Comparison of ENCODE assay signal across 1 cellular context in genomic region chr6:56156643-56157042, GRCh38.
A peak's percentile ranks its signal among the peaks of the same experiment; 100 is the strongest.
TF ChIP-seq lines count a peak whose summit lies in the region.

No MANE protein-coding gene starts in this region.

TF ChIP-seq in HepG2, 621 proteins besides CTCF, POLR2A, EP300 and RAD21 (continued from another document and continues in another):
- TF ChIP-seq ZBTB25 (CRISPR knock-in tag; IDR thresholded peaks at IDR 0.05) (peak; percentile 67; the same call in 1 of the 2 replicates), HDAC2 (CRISPR knock-in tag; IDR thresholded peaks at IDR 0.05) (peak; percentile 52; the same call in 1 of the 2 replicates), ZNF605 (CRISPR knock-in tag; IDR thresholded peaks at IDR 0.05) (no peak), MTF1 (CRISPR knock-in tag; IDR thresholded peaks at IDR 0.05) (no peak), ZBTB37 (CRISPR knock-in tag; IDR thresholded peaks at IDR 0.05) (no peak), HOXA5 (CRISPR knock-in tag; IDR thresholded peaks at IDR 0.05) (no peak), RXRB (CRISPR knock-in tag; IDR thresholded peaks at IDR 0.05; ENCODE audit: borderline replicate concordance) (peak; percentile 84), ZNF597 (CRISPR knock-in tag; IDR thresholded peaks at IDR 0.05) (no peak), SYNCRIP (IDR thresholded peaks at IDR 0.05; ENCODE audit: insufficient read depth, low read depth, low read length) (no peak), ZHX1 (CRISPR knock-in tag; IDR thresholded peaks at IDR 0.05; ENCODE audit: low read depth) (no peak), ZEB1 (IDR thresholded peaks at IDR 0.05; ENCODE audit: insufficient replicate concordance, low read depth) (no peak), ASH2L (IDR thresholded peaks at IDR 0.05; ENCODE audit: insufficient read length, low read depth, low read length) (no peak), ISL2 (CRISPR knock-in tag; IDR thresholded peaks at IDR 0.05) (no peak), ZNF792 (CRISPR knock-in tag; IDR thresholded peaks at IDR 0.05) (no peak), FOXP4 (CRISPR knock-in tag; IDR thresholded peaks at IDR 0.05) (peak; percentile 78), ZNF776 (CRISPR knock-in tag; IDR thresholded peaks at IDR 0.05) (no peak), CENPBD1 (CRISPR knock-in tag; IDR thresholded peaks at IDR 0.05; ENCODE audit: borderline replicate concordance, low read depth) (no peak), MED13 (CRISPR knock-in tag; IDR thresholded peaks at IDR 0.05) (no peak), HMGA1 (CRISPR knock-in tag; conservative IDR thresholded peaks at IDR 0.05) (no peak), NFIC (IDR thresholded peaks at IDR 0.05; ENCODE audit: low read length) (peak; percentile 49; the same call in 1 of the 2 replicates), ZBTB3 (CRISPR knock-in tag; IDR thresholded peaks at IDR 0.05; ENCODE audit: borderline replicate concordance, low read depth) (no peak), ZNF264 (CRISPR knock-in tag; IDR thresholded peaks at IDR 0.05) (0 out of 2 replicates have a peak, but pooled peaks have one; percentile 45), ZNF598 (CRISPR knock-in tag; IDR thresholded peaks at IDR 0.05; ENCODE audit: borderline replicate concordance) (no peak), PRPF4 (IDR thresholded peaks at IDR 0.05; ENCODE audit: low read depth, low read length, poor library complexity, severe bottlenecking) (no peak), HDAC1 (CRISPR knock-in tag; IDR thresholded peaks at IDR 0.05) (peak; percentile 54; the same call in 1 of the 2 replicates), SKI (IDR thresholded peaks at IDR 0.05; ENCODE audit: partially characterized antibody) (no peak), ZMYM3 (CRISPR knock-in tag; IDR thresholded peaks at IDR 0.05) (0 out of 2 replicates have a peak, but pooled peaks have one; percentile 9), ZNF709 (CRISPR knock-in tag; IDR thresholded peaks at IDR 0.05) (no peak), TRIM24 (CRISPR knock-in tag; IDR thresholded peaks at IDR 0.05) (peak; percentile 49; the same call in 1 of the 2 replicates), NR2F1 (CRISPR knock-in tag; IDR thresholded peaks at IDR 0.05) (peak; percentile 24 to 55; a peak in 1 of 4 replicates), NCOR1 (IDR thresholded peaks at IDR 0.05; ENCODE audit: borderline replicate concordance, low read length) (no peak), HMG20A (CRISPR knock-in tag; IDR thresholded peaks at IDR 0.05; ENCODE audit: borderline replicate concordance) (peak; percentile 61; the same call in 1 of the 2 replicates), ZNF205 (CRISPR knock-in tag; IDR thresholded peaks at IDR 0.05) (0 out of 2 replicates have a peak, but pooled peaks have one; percentile 42), ZNF704 (CRISPR knock-in tag; IDR thresholded peaks at IDR 0.05; ENCODE audit: borderline replicate concordance) (no peak), ONECUT2 (CRISPR knock-in tag; IDR thresholded peaks at IDR 0.05) (peak; percentile 71), KDM5A (IDR thresholded peaks at IDR 0.05; ENCODE audit: borderline replicate concordance, low read length) (no peak), FOXO1 (CRISPR knock-in tag; IDR thresholded peaks at IDR 0.05) (peak; percentile 78; the same call in 1 of the 2 replicates), THAP7 (CRISPR knock-in tag; IDR thresholded peaks at IDR 0.05) (no peak), NCOA2 (CRISPR knock-in tag; IDR thresholded peaks at IDR 0.05) (peak; percentile 74; the same call in 1 of the 2 replicates), KDM6A (CRISPR knock-in tag; IDR thresholded peaks at IDR 0.05; ENCODE audit: low read depth) (0 out of 2 replicates have a peak, but pooled peaks have one; percentile 27), RBM39 (IDR thresholded peaks at IDR 0.05; ENCODE audit: low read depth, low read length, poor library complexity, severe bottlenecking) (no peak), ZNF629 (CRISPR knock-in tag; conservative IDR thresholded peaks at IDR 0.05) (no peak), ZNF878 (CRISPR knock-in tag; IDR thresholded peaks at IDR 0.05) (0 out of 2 replicates have a peak, but pooled peaks have one; percentile 43), THYN1 (CRISPR knock-in tag; IDR thresholded peaks at IDR 0.05; ENCODE audit: borderline replicate concordance, low read depth) (no peak), ZNF230 (CRISPR knock-in tag; IDR thresholded peaks at IDR 0.05) (no peak), ZNF530 (CRISPR knock-in tag; IDR thresholded peaks at IDR 0.05; ENCODE audit: low read depth) (no peak), ZNF609 (CRISPR knock-in tag; IDR thresholded peaks at IDR 0.05; ENCODE audit: borderline replicate concordance) (no peak)
